9 cellular contexts compared by ENCODE assay signal in the genomic region with DNA sequence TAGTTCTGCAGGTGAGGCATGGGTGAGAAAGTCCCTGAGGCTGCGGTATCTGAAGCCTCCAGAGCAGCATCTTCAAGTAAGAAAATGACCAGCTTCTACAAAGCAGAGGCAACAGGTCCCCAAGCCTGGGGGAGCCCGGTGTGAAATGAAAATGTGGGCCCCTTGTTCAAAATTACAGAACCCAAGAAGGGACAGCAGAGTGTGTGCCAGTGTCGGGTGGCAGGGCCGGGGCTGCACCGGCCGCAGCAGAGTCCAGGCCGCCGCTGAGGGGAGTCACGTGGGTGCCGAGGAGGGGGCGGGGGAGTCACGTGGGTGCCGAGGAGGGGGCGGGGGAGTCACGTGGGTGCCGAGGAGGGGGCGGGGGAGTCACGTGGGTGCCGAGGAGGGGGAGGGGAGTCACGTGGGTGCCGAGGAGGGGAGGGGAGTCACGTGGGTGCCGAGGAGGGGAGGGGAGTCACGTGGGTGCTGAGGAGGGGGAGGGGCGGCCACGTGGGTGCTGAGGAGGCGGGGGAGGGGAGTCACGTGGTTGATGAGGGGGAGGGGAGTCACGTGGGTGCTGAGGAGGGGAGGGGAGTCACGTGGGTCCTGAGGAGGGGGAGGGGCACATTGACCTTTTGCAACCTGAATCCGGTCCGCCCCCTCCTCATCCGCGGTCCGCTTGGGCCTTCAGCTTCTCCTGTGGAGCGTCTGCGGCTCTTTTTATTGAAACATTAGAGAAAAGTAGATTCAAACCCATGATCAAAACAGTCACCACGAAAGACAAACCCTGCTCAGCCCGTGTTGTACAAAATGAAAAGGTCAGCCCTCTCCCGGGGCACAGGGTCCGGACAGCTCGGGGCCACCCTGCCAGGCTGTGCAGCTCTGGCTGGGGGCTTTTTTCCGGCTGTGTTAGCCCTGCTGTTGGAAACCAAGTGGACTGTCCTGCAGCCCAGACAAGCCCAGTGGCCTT. TPM values are rescaled to one million over a fixed set of nuclear protein-coding genes. Genes with fewer than 3 reads are reported as not detected.
DNase-seq lines count a peak whose midpoint lies in the region; ATAC-seq and TF ChIP-seq lines count a peak whose summit lies in the region.
"Had no signal": no experiment of that assay in that cellular context is flagged by ENCODE, and none has a peak within 500 bp of the region (broad histone marks: within the 10 kb centered on the region; RNA-seq: fewer than 3 reads in every experiment).

No MANE protein-coding gene starts in this region.

- no peaks in the 10 kb centered on the region for H3K9me3 Mint-ChIP-seq in CD4-positive, CD25-positive, alpha-beta regulatory T cell
- H3K9me3 Mint-ChIP-seq: activated naive CD4-positive, alpha-beta T cell treated with anti-CD3 and anti-CD28 coated beads, Interleukin-2, amount 50 U/mL, for 72 hours had no signal

- H3K4me3 ChIP-seq in CD4-positive, CD25-positive, alpha-beta regulatory T cell (ENCODE audit: low read depth, low read length): no peak overlapping the region

- peaks cover 5% of the 10 kb centered on the region for H3K4me1 ChIP-seq in CD4-positive, CD25-positive, alpha-beta regulatory T cell (ENCODE audit: control insufficient read depth, insufficient read depth, low read length, poor library complexity, severe bottlenecking)

- no peaks in the 10 kb centered on the region for H3K36me3 ChIP-seq in CD4-positive, CD25-positive, alpha-beta regulatory T cell (ENCODE audit: control insufficient read depth, insufficient read depth, low read length)

- CTCF ChIA-PET in HEK293T (lab: Yijun Ruan, JAX): no interaction called here

- POLR2A ChIA-PET in HEK293T (lab: Yijun Ruan, JAX): interaction anchor here (0.7 to 1.5 kb wide), 7 partner anchors 16 to 87 kb away, joined by 3 to 4 read pairs (median 3); a partner anchor contains a TSS

- peak overlapping the region in 2 of 3 donors; percentile 90 for H3K27ac Mint-ChIP-seq in CD4-positive, CD25-positive, alpha-beta regulatory T cell

- H3K4me1 Mint-ChIP-seq in CD4-positive, CD25-positive, alpha-beta regulatory T cell: peaks cover 0 to 25% (median 7%) of the 10 kb centered on the region in 4 donors

- H3K27me3 ChIP-seq in CD4-positive, CD25-positive, alpha-beta regulatory T cell (ENCODE audit: control insufficient read depth, insufficient read depth, low read length): no peaks in the 10 kb centered on the region

- H3K9me3 ChIP-seq in CD4-positive, CD25-positive, alpha-beta regulatory T cell (ENCODE audit: control insufficient read depth in 2 of 2, low read length in 2 of 2): no peaks in the 10 kb centered on the region

- H3K36me3 Mint-ChIP-seq in CD4-positive, CD25-positive, alpha-beta regulatory T cell: no peaks in the 10 kb centered on the region
- H3K36me3 Mint-ChIP-seq: activated naive CD4-positive, alpha-beta T cell treated with anti-CD3 and anti-CD28 coated beads, Interleukin-2, amount 50 U/mL, for 72 hours had no signal

- peaks cover 5% of the 10 kb centered on the region for H3K27me3 Mint-ChIP-seq in CD4-positive, CD25-positive, alpha-beta regulatory T cell

- no peak for ATAC-seq in CD4-positive, CD25-positive, alpha-beta regulatory T cell (ENCODE audit: low read depth in 2 of 2)
- ATAC-seq in GM19395 (IDR thresholded peaks at IDR 0.05; ENCODE audit: unreplicated experiment): no peak

- H3K27ac ChIP-seq in CD4-positive, CD25-positive, alpha-beta regulatory T cell (ENCODE audit: insufficient read depth, low read length, poor library complexity, severe bottlenecking): no peak overlapping the region

- DNase-seq in CD4-positive, CD25-positive, alpha-beta regulatory T cell: no peak
- DNase-seq in HEK293T (ENCODE audit: extremely low spot score) (peak; percentile 85), NCI-H82 treated with DMSO at 0.1 percent for 48 hours (lab: John Stamatoyannopoulos, UW; ENCODE audit: unreplicated experiment) (peak; percentile 36), mucosa of gallbladder (ENCODE audit: low spot score) (peak; percentile 36), inferior parietal cortex (ENCODE audit: extremely low spot score) (no peak), amniotic stem cell (lab: John Stamatoyannopoulos, UW) (no peak)
- peak; percentile 26 for DNase-seq in activated T-helper 9 cell treated with anti-CD3 and anti-CD28 coated beads, Interleukin-2, amount 50 U/mL, for 16 hours (ENCODE audit: low read depth)

- peak overlapping the region in 2 of 4 donors; percentile 84 to 88 for H3K4me3 Mint-ChIP-seq in CD4-positive, CD25-positive, alpha-beta regulatory T cell

TF ChIP-seq in HEK293T, 16 proteins besides CTCF, POLR2A, EP300 and RAD21:
- TF ChIP-seq FOXK2 (IDR thresholded peaks at IDR 0.05) (no peak), L3MBTL2 (conservative IDR thresholded peaks at IDR 0.05) (peak; percentile 46), ELF4 (IDR thresholded peaks at IDR 0.05) (no peak)

RNA-seq across cellular contexts. Expression of a gene that starts 10.4 kb away (rescaled TPM):
- total RNA-seq in CD4-positive, CD25-positive, alpha-beta regulatory T cell: not detected
- not detected for polyA plus RNA-seq in CD4-positive, CD25-positive, alpha-beta regulatory T cell
- 79.0 TPM for total RNA-seq in mucosa of gallbladder
- total RNA-seq: activated naive CD4-positive, alpha-beta T cell treated with anti-CD3 and anti-CD28 coated beads, Interleukin-2, amount 50 U/mL, for 72 hours had no signal

RNA-seq across cellular contexts. Expression of a gene that starts 30.2 kb away (rescaled TPM):
- 1,337 TPM for total RNA-seq in CD4-positive, CD25-positive, alpha-beta regulatory T cell
- 1,000 to 10,000 TPM in 3 of 4 donors, 100 to 1,000 TPM in 1; 912 to 1,324 (median 1,217) TPM for polyA plus RNA-seq in CD4-positive, CD25-positive, alpha-beta regulatory T cell
- 690 TPM for total RNA-seq in mucosa of gallbladder

RNA-seq across cellular contexts. Expression of a gene that starts 47.2 kb away (rescaled TPM):
- total RNA-seq in CD4-positive, CD25-positive, alpha-beta regulatory T cell: 30.3 TPM
- polyA plus RNA-seq in CD4-positive, CD25-positive, alpha-beta regulatory T cell: 10 to 100 TPM; 29.7 to 33.2 (median 31.8) TPM
- total RNA-seq in mucosa of gallbladder: 14.9 TPM

RNA-seq across cellular contexts. Expression of a gene that starts 52.7 kb away (rescaled TPM):
- total RNA-seq in CD4-positive, CD25-positive, alpha-beta regulatory T cell: not detected
- not detected for polyA plus RNA-seq in CD4-positive, CD25-positive, alpha-beta regulatory T cell
- total RNA-seq in mucosa of gallbladder: 0.81 TPM
- total RNA-seq: activated naive CD4-positive, alpha-beta T cell treated with anti-CD3 and anti-CD28 coated beads, Interleukin-2, amount 50 U/mL, for 72 hours had no signal

Comparison
In these comparisons a context has a peak if more than half of its experiments do, and no peak if none do; other contexts are left out.
1. DNase-seq: peak in HEK293T (single experiment), NCI-H82 treated with DMSO at 0.1 percent for 48 hours (single experiment), activated T-helper 9 cell treated with anti-CD3 and anti-CD28 coated beads, Interleukin-2, amount 50 U/mL, for 16 hours (single experiment) and mucosa of gallbladder (single experiment); none in CD4-positive, CD25-positive, alpha-beta regulatory T cell (0 of 3), inferior parietal cortex (single experiment) and amniotic stem cell (single experiment).
2. RNA of a gene that starts 10.4 kb away (total RNA-seq): 79.0 TPM in mucosa of gallbladder (single experiment); not detected in CD4-positive, CD25-positive, alpha-beta regulatory T cell (single experiment); every median in the first group is over 10 times any median in the second.